8 cellular contexts compared by ENCODE assay signal in genomic region chr7:28015169-28015568, GRCh38.
"Had no signal": no experiment of that assay in that cellular context is flagged by ENCODE, and none has a peak within 500 bp of the region (broad histone marks: within the 10 kb centered on the region; RNA-seq: fewer than 3 reads in every experiment).

No MANE protein-coding gene starts in this region.

- FAIRE-seq: HTR-8/SVneo had no signal

- H2AFZ ChIP-seq: GM23248 had no signal

- H3K36me3 ChIP-seq: HAP-1 had no signal

- H3K4me3 ChIP-seq: GM23248, HAP-1 had no signal

- ATAC-seq: HCT116 had no signal

- H3K27ac ChIP-seq: GM23248 had no signal

- H3K9ac ChIP-seq: GM23248 had no signal

- DNase-seq: GM23248, GOT3, H7, HFFc6, KBM-7 had no signal
